1 cellular context compared by ENCODE assay signal in genomic region chr17:7460850-7461660, GRCh38.
TF ChIP-seq lines count a peak whose summit lies in the region.

No MANE protein-coding gene starts in this region.

TF ChIP-seq in HEK293, 187 proteins besides CTCF, POLR2A, EP300 and RAD21 (continued from another document):
- TF ChIP-seq, protein P1, sequence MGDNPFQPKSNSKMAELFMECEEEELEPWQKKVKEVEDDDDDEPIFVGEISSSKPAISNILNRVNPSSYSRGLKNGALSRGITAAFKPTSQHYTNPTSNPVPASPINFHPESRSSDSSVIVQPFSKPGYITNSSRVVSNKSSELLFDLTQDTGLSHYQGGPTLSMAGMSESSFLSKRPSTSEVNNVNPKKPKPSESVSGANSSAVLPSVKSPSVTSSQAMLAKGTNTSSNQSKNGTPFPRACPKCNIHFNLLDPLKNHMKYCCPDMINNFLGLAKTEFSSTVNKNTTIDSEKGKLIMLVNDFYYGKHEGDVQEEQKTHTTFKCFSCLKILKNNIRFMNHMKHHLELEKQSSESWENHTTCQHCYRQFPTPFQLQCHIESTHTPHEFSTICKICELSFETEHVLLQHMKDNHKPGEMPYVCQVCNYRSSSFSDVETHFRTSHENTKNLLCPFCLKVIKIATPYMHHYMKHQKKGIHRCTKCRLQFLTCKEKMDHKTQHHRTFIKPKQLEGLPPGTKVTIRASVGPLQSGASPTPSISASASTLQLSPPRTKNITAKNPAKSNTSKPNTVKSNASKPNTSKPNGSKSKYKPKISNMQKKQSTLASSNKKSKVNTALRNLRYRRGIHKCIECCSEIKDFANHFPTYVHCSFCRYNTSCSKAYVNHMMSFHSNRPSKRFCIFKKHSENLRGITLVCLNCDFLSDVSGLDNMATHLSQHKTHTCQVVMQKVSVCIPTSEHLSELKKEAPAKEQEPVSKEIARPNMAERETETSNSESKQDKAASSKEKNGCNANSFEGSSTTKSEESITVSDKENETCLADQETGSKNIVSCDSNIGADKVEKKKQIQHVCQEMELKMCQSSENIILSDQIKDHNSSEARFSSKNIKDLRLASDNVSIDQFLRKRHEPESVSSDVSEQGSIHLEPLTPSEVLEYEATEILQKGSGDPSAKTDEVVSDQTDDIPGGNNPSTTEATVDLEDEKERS (tag by site-specific recombination; IDR thresholded peaks at IDR 0.05) = no peak
- no peak for TF ChIP-seq HIC1 (tag by site-specific recombination; IDR thresholded peaks at IDR 0.05)
- TF ChIP-seq SALL2 (tag by site-specific recombination; IDR thresholded peaks at IDR 0.05; ENCODE audit: borderline replicate concordance) = no peak
- TF ChIP-seq ZNF747 (tag by site-specific recombination; IDR thresholded peaks at IDR 0.05) = no peak
- TF ChIP-seq IKZF3 (tag by site-specific recombination; IDR thresholded peaks at IDR 0.05) = peak; percentile 14; the same call in 1 of the 2 replicates
- no peak for TF ChIP-seq ZNF768 (tag by site-specific recombination; IDR thresholded peaks at IDR 0.05)
- no peak for TF ChIP-seq ZNF521 (tag by site-specific recombination; IDR thresholded peaks at IDR 0.05)
- TF ChIP-seq, protein P2, sequence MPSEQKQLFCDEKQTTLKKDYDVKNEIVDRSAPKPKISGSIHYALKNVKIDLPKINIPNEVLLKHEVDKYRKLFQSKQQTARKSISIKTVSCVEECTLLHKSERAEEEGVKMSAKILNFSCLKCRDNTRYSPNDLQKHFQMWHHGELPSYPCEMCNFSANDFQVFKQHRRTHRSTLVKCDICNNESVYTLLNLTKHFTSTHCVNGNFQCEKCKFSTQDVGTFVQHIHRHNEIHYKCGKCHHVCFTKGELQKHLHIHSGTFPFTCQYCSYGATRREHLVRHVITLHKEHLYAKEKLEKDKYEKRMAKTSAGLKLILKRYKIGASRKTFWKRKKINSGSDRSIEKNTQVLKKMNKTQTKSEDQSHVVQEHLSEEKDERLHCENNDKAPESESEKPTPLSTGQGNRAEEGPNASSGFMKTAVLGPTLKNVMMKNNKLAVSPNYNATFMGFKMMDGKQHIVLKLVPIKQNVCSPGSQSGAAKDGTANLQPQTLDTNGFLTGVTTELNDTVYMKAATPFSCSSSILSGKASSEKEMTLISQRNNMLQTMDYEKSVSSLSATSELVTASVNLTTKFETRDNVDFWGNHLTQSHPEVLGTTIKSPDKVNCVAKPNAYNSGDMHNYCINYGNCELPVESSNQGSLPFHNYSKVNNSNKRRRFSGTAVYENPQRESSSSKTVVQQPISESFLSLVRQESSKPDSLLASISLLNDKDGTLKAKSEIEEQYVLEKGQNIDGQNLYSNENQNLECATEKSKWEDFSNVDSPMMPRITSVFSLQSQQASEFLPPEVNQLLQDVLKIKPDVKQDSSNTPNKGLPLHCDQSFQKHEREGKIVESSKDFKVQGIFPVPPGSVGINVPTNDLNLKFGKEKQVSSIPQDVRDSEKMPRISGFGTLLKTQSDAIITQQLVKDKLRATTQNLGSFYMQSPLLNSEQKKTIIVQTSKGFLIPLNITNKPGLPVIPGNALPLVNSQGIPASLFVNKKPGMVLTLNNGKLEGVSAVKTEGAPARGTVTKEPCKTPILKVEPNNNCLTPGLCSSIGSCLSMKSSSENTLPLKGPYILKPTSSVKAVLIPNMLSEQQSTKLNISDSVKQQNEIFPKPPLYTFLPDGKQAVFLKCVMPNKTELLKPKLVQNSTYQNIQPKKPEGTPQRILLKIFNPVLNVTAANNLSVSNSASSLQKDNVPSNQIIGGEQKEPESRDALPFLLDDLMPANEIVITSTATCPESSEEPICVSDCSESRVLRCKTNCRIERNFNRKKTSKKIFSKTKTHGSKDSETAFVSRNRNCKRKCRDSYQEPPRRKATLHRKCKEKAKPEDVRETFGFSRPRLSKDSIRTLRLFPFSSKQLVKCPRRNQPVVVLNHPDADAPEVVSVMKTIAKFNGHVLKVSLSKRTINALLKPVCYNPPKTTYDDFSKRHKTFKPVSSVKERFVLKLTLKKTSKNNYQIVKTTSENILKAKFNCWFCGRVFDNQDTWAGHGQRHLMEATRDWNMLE (tag by site-specific recombination; conservative IDR thresholded peaks at IDR 0.05; ENCODE audit: low read depth) = no peak
- TF ChIP-seq, protein P3, sequence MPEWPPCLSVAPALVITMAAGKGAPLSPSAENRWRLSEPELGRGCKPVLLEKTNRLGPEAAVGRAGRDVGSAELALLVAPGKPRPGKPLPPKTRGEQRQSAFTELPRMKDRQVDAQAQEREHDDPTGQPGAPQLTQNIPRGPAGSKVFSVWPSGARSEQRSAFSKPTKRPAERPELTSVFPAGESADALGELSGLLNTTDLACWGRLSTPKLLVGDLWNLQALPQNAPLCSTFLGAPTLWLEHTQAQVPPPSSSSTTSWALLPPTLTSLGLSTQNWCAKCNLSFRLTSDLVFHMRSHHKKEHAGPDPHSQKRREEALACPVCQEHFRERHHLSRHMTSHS (tag by site-specific recombination; IDR thresholded peaks at IDR 0.05) = no peak
- no peak for TF ChIP-seq ZNF19 (tag by site-specific recombination; IDR thresholded peaks at IDR 0.05; ENCODE audit: low read depth)
- no peak for TF ChIP-seq ZNF561 (tag by site-specific recombination; IDR thresholded peaks at IDR 0.05; ENCODE audit: borderline replicate concordance)
- TF ChIP-seq ZNF341 (tag by site-specific recombination; IDR thresholded peaks at IDR 0.05; ENCODE audit: low read depth) = peak; percentile 36; the same call in 1 of the 2 replicates
- TF ChIP-seq SETDB1 (IDR thresholded peaks at IDR 0.05; ENCODE audit: insufficient read length, low read length) = no peak
- TF ChIP-seq PRDM10 (tag by site-specific recombination; IDR thresholded peaks at IDR 0.05) = peak; percentile 96
- TF ChIP-seq, protein P4, sequence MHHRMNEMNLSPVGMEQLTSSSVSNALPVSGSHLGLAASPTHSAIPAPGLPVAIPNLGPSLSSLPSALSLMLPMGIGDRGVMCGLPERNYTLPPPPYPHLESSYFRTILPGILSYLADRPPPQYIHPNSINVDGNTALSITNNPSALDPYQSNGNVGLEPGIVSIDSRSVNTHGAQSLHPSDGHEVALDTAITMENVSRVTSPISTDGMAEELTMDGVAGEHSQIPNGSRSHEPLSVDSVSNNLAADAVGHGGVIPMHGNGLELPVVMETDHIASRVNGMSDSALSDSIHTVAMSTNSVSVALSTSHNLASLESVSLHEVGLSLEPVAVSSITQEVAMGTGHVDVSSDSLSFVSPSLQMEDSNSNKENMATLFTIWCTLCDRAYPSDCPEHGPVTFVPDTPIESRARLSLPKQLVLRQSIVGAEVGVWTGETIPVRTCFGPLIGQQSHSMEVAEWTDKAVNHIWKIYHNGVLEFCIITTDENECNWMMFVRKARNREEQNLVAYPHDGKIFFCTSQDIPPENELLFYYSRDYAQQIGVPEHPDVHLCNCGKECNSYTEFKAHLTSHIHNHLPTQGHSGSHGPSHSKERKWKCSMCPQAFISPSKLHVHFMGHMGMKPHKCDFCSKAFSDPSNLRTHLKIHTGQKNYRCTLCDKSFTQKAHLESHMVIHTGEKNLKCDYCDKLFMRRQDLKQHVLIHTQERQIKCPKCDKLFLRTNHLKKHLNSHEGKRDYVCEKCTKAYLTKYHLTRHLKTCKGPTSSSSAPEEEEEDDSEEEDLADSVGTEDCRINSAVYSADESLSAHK (tag by site-specific recombination; IDR thresholded peaks at IDR 0.05) = no peak
- no peak for TF ChIP-seq ZNF146 (tag by site-specific recombination; IDR thresholded peaks at IDR 0.05)
- TF ChIP-seq ZNF133 (tag by site-specific recombination; IDR thresholded peaks at IDR 0.05) = no peak
- TF ChIP-seq ZNF621 (tag by site-specific recombination; IDR thresholded peaks at IDR 0.05) = no peak
- no peak for TF ChIP-seq ZSCAN16 (tag by site-specific recombination; IDR thresholded peaks at IDR 0.05)
- TF ChIP-seq PATZ1 (tag by site-specific recombination; IDR thresholded peaks at IDR 0.05) = no peak
- no peak for TF ChIP-seq OSR2 (tag by site-specific recombination; IDR thresholded peaks at IDR 0.05)
- TF ChIP-seq GLI4 (tag by site-specific recombination; IDR thresholded peaks at IDR 0.05) = no peak
- no peak for TF ChIP-seq ZNF692 (tag by site-specific recombination; IDR thresholded peaks at IDR 0.05)
